In genomic region chr4:108172780-108173598, GRCh38 we compare ENCODE assay signal across 2 cellular contexts.
TF ChIP-seq lines count a peak whose summit lies in the region.

No MANE protein-coding gene starts in this region.

TF ChIP-seq in WTC11, 78 proteins besides CTCF, POLR2A, EP300 and RAD21 (continued from another document):
- TF ChIP-seq, protein P1, sequence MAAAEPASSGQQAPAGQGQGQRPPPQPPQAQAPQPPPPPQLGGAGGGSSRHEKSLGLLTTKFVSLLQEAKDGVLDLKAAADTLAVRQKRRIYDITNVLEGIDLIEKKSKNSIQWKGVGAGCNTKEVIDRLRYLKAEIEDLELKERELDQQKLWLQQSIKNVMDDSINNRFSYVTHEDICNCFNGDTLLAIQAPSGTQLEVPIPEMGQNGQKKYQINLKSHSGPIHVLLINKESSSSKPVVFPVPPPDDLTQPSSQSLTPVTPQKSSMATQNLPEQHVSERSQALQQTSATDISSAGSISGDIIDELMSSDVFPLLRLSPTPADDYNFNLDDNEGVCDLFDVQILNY (CRISPR knock-in tag; IDR thresholded peaks at IDR 0.05): 0 out of 2 replicates have a peak, but pooled peaks have one; percentile 28
- TF ChIP-seq HMGXB4 (CRISPR knock-in tag; IDR thresholded peaks at IDR 0.05): no peak; the same call in 1 of the 2 replicates
- no peak for TF ChIP-seq MAX (CRISPR knock-in tag; IDR thresholded peaks at IDR 0.05)
- TF ChIP-seq USF2 (CRISPR knock-in tag; IDR thresholded peaks at IDR 0.05): no peak
- TF ChIP-seq RELA (CRISPR knock-in tag; IDR thresholded peaks at IDR 0.05; ENCODE audit: borderline replicate concordance): no peak
TF ChIP-seq in WTC11: peak in this region for 3.

TF ChIP-seq in HepG2, 621 proteins besides CTCF, POLR2A, EP300 and RAD21 (continued from another document):
- no peak for TF ChIP-seq PRDM4 (CRISPR knock-in tag; IDR thresholded peaks at IDR 0.05; ENCODE audit: borderline replicate concordance)
- TF ChIP-seq ZMYM3 (CRISPR knock-in tag; IDR thresholded peaks at IDR 0.05): no peak
- TF ChIP-seq TCF7 (IDR thresholded peaks at IDR 0.05; ENCODE audit: low read depth): peak; percentile 86
- peak; percentile 69 for TF ChIP-seq NR2C2 (CRISPR knock-in tag; IDR thresholded peaks at IDR 0.05; ENCODE audit: borderline replicate concordance)
- no peak for TF ChIP-seq HIVEP1 (CRISPR knock-in tag; IDR thresholded peaks at IDR 0.05)
- TF ChIP-seq ADNP (CRISPR knock-in tag; IDR thresholded peaks at IDR 0.05): no peak
- TF ChIP-seq, protein P2, sequence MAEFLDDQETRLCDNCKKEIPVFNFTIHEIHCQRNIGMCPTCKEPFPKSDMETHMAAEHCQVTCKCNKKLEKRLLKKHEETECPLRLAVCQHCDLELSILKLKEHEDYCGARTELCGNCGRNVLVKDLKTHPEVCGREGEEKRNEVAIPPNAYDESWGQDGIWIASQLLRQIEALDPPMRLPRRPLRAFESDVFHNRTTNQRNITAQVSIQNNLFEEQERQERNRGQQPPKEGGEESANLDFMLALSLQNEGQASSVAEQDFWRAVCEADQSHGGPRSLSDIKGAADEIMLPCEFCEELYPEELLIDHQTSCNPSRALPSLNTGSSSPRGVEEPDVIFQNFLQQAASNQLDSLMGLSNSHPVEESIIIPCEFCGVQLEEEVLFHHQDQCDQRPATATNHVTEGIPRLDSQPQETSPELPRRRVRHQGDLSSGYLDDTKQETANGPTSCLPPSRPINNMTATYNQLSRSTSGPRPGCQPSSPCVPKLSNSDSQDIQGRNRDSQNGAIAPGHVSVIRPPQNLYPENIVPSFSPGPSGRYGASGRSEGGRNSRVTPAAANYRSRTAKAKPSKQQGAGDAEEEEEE (CRISPR knock-in tag; IDR thresholded peaks at IDR 0.05; ENCODE audit: borderline replicate concordance): no peak
- no peak for TF ChIP-seq GABPA (IDR thresholded peaks at IDR 0.05; ENCODE audit: low read depth, low read length)
- TF ChIP-seq GABPA (CRISPR knock-in tag; IDR thresholded peaks at IDR 0.05; ENCODE audit: low read depth): peak; percentile 34; the same call in 1 of the 2 replicates
- TF ChIP-seq ZNF350 (CRISPR knock-in tag; IDR thresholded peaks at IDR 0.05; ENCODE audit: borderline replicate concordance, low read depth): no peak
- TF ChIP-seq, protein P3, sequence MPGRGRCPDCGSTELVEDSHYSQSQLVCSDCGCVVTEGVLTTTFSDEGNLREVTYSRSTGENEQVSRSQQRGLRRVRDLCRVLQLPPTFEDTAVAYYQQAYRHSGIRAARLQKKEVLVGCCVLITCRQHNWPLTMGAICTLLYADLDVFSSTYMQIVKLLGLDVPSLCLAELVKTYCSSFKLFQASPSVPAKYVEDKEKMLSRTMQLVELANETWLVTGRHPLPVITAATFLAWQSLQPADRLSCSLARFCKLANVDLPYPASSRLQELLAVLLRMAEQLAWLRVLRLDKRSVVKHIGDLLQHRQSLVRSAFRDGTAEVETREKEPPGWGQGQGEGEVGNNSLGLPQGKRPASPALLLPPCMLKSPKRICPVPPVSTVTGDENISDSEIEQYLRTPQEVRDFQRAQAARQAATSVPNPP (CRISPR knock-in tag; IDR thresholded peaks at IDR 0.05): no peak
- TF ChIP-seq NFYC (CRISPR knock-in tag; IDR thresholded peaks at IDR 0.05): no peak
- peak; percentile 48 for TF ChIP-seq BHLHE40 (IDR thresholded peaks at IDR 0.05; ENCODE audit: low read length)
- TF ChIP-seq MLLT10 (CRISPR knock-in tag; IDR thresholded peaks at IDR 0.05): no peak
- TF ChIP-seq CREB1 (IDR thresholded peaks at IDR 0.05): no peak
- TF ChIP-seq CREB1 (CRISPR knock-in tag; IDR thresholded peaks at IDR 0.05): no peak
- no peak for TF ChIP-seq CREBL2 (CRISPR knock-in tag; IDR thresholded peaks at IDR 0.05; ENCODE audit: borderline replicate concordance)
- TF ChIP-seq CHCHD3 (CRISPR knock-in tag; IDR thresholded peaks at IDR 0.05): no peak
- no peak for TF ChIP-seq ZNF34 (CRISPR knock-in tag; IDR thresholded peaks at IDR 0.05; ENCODE audit: borderline replicate concordance)
- TF ChIP-seq NFRKB (IDR thresholded peaks at IDR 0.05): no peak
- TF ChIP-seq, protein P4, sequence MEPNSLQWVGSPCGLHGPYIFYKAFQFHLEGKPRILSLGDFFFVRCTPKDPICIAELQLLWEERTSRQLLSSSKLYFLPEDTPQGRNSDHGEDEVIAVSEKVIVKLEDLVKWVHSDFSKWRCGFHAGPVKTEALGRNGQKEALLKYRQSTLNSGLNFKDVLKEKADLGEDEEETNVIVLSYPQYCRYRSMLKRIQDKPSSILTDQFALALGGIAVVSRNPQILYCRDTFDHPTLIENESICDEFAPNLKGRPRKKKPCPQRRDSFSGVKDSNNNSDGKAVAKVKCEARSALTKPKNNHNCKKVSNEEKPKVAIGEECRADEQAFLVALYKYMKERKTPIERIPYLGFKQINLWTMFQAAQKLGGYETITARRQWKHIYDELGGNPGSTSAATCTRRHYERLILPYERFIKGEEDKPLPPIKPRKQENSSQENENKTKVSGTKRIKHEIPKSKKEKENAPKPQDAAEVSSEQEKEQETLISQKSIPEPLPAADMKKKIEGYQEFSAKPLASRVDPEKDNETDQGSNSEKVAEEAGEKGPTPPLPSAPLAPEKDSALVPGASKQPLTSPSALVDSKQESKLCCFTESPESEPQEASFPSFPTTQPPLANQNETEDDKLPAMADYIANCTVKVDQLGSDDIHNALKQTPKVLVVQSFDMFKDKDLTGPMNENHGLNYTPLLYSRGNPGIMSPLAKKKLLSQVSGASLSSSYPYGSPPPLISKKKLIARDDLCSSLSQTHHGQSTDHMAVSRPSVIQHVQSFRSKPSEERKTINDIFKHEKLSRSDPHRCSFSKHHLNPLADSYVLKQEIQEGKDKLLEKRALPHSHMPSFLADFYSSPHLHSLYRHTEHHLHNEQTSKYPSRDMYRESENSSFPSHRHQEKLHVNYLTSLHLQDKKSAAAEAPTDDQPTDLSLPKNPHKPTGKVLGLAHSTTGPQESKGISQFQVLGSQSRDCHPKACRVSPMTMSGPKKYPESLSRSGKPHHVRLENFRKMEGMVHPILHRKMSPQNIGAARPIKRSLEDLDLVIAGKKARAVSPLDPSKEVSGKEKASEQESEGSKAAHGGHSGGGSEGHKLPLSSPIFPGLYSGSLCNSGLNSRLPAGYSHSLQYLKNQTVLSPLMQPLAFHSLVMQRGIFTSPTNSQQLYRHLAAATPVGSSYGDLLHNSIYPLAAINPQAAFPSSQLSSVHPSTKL (CRISPR knock-in tag; IDR thresholded peaks at IDR 0.05): 0 out of 2 replicates have a peak, but pooled peaks have one; percentile 8
- no peak for TF ChIP-seq ZNF3 (CRISPR knock-in tag; IDR thresholded peaks at IDR 0.05)
- no peak for TF ChIP-seq MED1 (CRISPR knock-in tag; IDR thresholded peaks at IDR 0.05)
- TF ChIP-seq ZNF430 (CRISPR knock-in tag; IDR thresholded peaks at IDR 0.05): no peak
- no peak for TF ChIP-seq EHMT2 (IDR thresholded peaks at IDR 0.05; ENCODE audit: borderline replicate concordance, low read depth, low read length)
- TF ChIP-seq RNF2 (conservative IDR thresholded peaks at IDR 0.05; ENCODE audit: low read depth): no peak
- TF ChIP-seq, protein P5, sequence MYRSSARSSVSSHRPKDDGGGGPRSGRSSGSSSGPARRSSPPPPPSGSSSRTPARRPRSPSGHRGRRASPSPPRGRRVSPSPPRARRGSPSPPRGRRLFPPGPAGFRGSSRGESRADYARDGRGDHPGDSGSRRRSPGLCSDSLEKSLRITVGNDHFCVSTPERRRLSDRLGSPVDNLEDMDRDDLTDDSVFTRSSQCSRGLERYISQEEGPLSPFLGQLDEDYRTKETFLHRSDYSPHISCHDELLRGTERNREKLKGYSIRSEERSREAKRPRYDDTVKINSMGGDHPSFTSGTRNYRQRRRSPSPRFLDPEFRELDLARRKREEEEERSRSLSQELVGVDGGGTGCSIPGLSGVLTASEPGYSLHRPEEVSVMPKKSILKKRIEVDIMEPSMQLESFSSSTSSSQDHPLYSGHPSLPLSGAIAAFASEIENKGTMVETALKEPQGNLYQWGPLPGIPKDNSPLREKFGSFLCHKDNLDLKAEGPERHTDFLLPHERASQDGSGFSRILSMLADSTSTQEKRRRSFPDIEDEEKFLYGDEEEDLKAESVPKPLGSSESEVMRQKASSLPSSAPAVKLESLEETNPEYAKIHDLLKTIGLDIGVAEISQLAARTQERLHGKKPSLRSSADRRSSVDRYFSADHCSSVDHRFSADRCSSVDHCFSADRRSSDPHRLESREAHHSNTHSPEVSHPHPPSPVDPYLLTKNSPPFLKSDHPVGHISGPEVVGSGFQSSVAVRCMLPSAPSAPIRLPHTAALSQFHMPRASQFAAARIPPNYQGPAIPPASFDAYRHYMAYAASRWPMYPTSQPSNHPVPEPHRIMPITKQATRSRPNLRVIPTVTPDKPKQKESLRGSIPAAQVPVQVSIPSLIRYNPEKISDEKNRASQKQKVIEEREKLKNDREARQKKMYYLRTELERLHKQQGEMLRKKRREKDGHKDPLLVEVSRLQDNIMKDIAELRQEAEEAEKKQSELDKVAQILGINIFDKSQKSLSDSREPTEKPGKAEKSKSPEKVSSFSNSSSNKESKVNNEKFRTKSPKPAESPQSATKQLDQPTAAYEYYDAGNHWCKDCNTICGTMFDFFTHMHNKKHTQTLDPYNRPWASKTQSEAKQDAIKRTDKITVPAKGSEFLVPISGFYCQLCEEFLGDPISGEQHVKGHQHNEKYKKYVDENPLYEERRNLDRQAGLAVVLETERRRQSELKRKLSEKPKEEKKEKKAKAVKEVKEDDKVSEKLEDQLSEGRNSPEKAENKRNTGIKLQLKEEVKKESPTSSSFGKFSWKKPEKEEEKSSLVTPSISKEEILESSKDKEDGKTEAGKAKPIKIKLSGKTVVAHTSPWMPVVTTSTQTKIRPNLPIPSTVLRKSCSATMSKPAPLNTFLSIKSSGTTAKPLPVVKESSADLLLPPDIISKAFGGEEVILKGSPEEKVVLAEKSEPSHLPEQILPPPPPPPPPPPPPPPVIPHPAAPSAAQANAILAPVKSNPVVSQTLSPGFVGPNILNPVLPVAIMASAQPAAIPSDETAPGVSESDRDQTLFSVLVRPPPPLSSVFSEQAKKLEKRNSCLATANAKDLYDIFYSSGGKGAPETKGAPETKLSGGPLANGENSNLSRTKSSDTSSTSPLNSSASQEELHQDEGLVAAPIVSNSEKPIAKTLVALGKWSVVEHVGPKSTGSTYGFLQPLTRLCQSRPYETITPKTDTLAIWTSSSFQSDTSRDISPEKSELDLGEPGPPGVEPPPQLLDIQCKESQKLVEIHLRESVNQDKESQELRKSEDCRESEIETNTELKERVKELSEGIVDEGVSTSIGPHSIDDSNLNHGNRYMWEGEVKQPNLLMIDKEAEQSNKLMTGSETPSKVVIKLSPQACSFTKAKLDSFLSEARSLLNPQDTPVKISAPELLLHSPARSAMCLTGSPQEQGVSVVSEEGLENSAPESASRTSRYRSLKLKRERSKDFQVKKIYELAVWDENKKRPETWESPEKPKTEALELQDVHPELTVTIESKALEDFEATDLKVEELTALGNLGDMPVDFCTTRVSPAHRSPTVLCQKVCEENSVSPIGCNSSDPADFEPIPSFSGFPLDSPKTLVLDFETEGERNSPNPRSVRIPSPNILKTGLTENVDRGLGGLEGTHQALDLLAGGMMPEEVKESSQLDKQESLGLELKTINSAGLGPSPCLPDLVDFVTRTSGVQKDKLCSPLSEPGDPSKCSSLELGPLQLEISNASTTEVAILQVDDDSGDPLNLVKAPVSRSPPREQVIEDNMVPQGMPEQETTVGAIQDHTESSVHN (CRISPR knock-in tag; IDR thresholded peaks at IDR 0.05): no peak
- peak; percentile 90 for TF ChIP-seq SRF (IDR thresholded peaks at IDR 0.05; ENCODE audit: low read depth, low read length)
- TF ChIP-seq ZNF704 (CRISPR knock-in tag; IDR thresholded peaks at IDR 0.05; ENCODE audit: borderline replicate concordance): no peak
- no peak for TF ChIP-seq ZNF792 (CRISPR knock-in tag; IDR thresholded peaks at IDR 0.05)
- no peak for TF ChIP-seq EED (CRISPR knock-in tag; IDR thresholded peaks at IDR 0.05)
- no peak for TF ChIP-seq HNRNPK (IDR thresholded peaks at IDR 0.05; ENCODE audit: low read depth, low read length, poor library complexity, severe bottlenecking)
- no peak for TF ChIP-seq ZNF660 (CRISPR knock-in tag; IDR thresholded peaks at IDR 0.05; ENCODE audit: borderline replicate concordance, low read depth)
- no peak for TF ChIP-seq GPN1 (CRISPR knock-in tag; IDR thresholded peaks at IDR 0.05; ENCODE audit: borderline replicate concordance)
TF ChIP-seq in HepG2: peak in this region for 8.
